ENCODE assay signal across 10 cellular contexts in the genomic region with DNA sequence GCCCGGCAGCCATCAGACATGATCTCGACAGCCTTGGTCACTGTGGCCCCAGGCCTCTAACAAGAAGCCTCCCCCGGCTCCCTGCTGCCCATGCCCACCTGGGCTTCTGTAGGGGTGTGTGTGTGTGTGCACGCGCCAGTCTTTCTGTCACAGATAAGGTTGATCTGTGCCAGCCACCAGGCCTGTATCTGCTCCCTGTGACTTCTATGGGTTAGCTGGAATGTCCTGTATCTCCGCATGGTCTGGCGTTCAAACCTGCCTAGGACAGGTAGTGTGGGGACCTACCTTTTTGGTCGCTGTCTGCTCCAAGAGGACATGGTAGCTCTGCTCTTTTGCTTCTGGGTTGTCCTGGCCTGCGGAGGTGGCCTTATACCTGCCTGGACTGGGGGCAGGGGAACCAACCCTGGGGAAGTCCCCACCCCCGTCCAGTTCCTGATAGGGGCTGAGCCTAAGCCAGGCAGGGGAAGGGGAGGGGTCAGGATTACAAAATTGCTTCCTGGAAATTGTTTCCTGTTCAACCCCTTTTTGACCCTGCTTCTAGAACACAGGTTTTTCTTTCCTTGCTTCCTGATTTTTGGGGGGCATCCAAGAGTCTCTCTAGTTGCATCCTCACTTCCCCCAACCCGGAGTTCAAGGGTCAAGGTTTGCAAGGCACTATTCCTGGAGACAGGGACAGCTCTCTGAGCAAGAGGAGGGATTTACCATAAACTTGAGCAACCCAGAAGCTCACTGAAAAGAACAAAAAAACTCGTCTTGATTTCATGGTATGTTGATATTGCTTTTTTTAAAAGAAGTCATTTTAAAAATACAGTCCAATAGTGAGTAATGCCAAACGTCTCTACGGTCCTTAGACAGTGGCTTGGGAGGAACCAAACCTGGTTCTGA. TPM values are rescaled to one million over a fixed set of nuclear protein-coding genes. Genes with fewer than 3 reads are reported as not detected.
A peak's percentile ranks its signal among the peaks of the same experiment; 100 is the strongest.
DNase-seq lines count a peak whose midpoint lies in the region; ATAC-seq and TF ChIP-seq lines count a peak whose summit lies in the region.
"Had no signal": no experiment of that assay in that cellular context is flagged by ENCODE, and none has a peak within 500 bp of the region (broad histone marks: within the 10 kb centered on the region; RNA-seq: fewer than 3 reads in every experiment).

A gene with protein sequence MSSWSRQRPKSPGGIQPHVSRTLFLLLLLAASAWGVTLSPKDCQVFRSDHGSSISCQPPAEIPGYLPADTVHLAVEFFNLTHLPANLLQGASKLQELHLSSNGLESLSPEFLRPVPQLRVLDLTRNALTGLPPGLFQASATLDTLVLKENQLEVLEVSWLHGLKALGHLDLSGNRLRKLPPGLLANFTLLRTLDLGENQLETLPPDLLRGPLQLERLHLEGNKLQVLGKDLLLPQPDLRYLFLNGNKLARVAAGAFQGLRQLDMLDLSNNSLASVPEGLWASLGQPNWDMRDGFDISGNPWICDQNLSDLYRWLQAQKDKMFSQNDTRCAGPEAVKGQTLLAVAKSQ (minus strand): TSS at position 340 of the 885 bp plus-strand sequence. CDS start 23 bp downstream, at position 317.

- H3K27ac ChIP-seq in PC-9: peak within 1 kb of the TSS; percentile 55

- intact Hi-C loops in PC-9 (cut with micrococcal nuclease; ENCODE audit: unreplicated experiment) (no loop called here), left cardiac atrium (cut with DNase I) (no loop called here)

- H3K9me3 ChIP-seq in PC-9 (ENCODE audit: insufficient read depth, low read depth): no peaks in the 10 kb centered on the region
- H3K9me3 ChIP-seq: HAP-1 had no signal

- ATAC-seq in activated CD4-positive, CD25-positive, alpha-beta regulatory T cell treated with anti-CD3 and anti-CD28 coated beads, Interleukin-2, amount 50 U/mL, for 24 hours: peak; percentile 45 to 56
- ATAC-seq in left cardiac atrium (peak in 1 of 2 donors; percentile 52), HG03521 (IDR thresholded peaks at IDR 0.05; ENCODE audit: unreplicated experiment) (no peak), GM18498 (IDR thresholded peaks at IDR 0.05; ENCODE audit: unreplicated experiment) (no peak)
- no peak for ATAC-seq in stimulated activated naive CD8-positive, alpha-beta T cell treated with anti-CD3 and anti-CD28 coated beads, Interleukin-15, Interleukin-2, amounts not matched to agents 100 U/mL and 50 U/mL, for 24 hours

- H3K4me3 ChIP-seq in PC-9: peak within 1 kb of the TSS; percentile 57
- H3K4me3 ChIP-seq: HAP-1, tibial nerve had no signal

- DNase-seq in activated CD4-positive, CD25-positive, alpha-beta regulatory T cell (lab: John Stamatoyannopoulos, UW): no peak
- DNase-seq in PC-9: peak; percentile 70 to 83
- peak; percentile 35 for DNase-seq in left cardiac atrium
- peak; percentile 24 for DNase-seq in stimulated activated naive CD8-positive, alpha-beta T cell treated with anti-CD3 and anti-CD28 coated beads, Interleukin-15, Interleukin-2, amounts not matched to agents 100 U/mL and 50 U/mL, for 24 hours
- no peak for DNase-seq in NCI-H2227 treated with DMSO at 0.1 percent for 48 hours (lab: John Stamatoyannopoulos, UW)

- peak within 1 kb of the TSS; percentile 78 for H3K4me2 ChIP-seq in PC-9

- H3K36me3 ChIP-seq in PC-9 (ENCODE audit: low read depth): no peaks in the 10 kb centered on the region
- H3K36me3 ChIP-seq: HAP-1, tibial nerve had no signal

- POLR2A ChIA-PET in PC-9 (lab: Charles Lee; ENCODE audit: unreplicated experiment): interaction anchor here (0.7 kb wide), 1 partner anchor 57 kb away, joined by 5 read pairs; no protein-coding TSS in a partner anchor

- H2AFZ ChIP-seq in PC-9: peak within 1 kb of the TSS; percentile 69

- no peaks in the 10 kb centered on the region for H3K9me2 ChIP-seq in PC-9 (ENCODE audit: insufficient read depth)

- CTCF ChIA-PET in PC-9 (lab: Charles Lee): interaction anchor here (0.6 to 0.7 kb wide), 2 partner anchors 12 to 265 kb away, joined by 3 to 4 read pairs; no protein-coding TSS in a partner anchor

- no peak for TF ChIP-seq CTCF in PC-9 (conservative IDR thresholded peaks at IDR 0.05)

- H4K20me1 ChIP-seq in PC-9 (ENCODE audit: insufficient read depth): no peaks in the 10 kb centered on the region

- BruUV-seq in PC-9 (replicated peaks; lab: Mats Ljungman, UMichigan): TSS peak; percentile 85

- H3F3A ChIP-seq in PC-9 (ENCODE audit: insufficient read depth, low read depth): peaks cover 8% of the 10 kb centered on the region; the same call in 1 of the 2 replicates

- no peaks in the 10 kb centered on the region for H3K79me2 ChIP-seq in PC-9 (ENCODE audit: low read depth)

- H3K4me1 ChIP-seq in PC-9 (replicated peaks; ENCODE audit: insufficient read depth): peaks cover 16% of the 10 kb centered on the region

- no peaks in the 10 kb centered on the region for H3K27me3 ChIP-seq in PC-9 (ENCODE audit: insufficient read depth, low read depth)

RNA-seq across cellular contexts. Expression of the gene that starts here (rescaled TPM):
- total RNA-seq in PC-9 (2021) (22.0 and 25.6 TPM in 2 replicates), left cardiac atrium (1 to 10 TPM in 1 of 2 donors, under 1 TPM in 1; 0.88 to 1.1 TPM)

Comparison
In these comparisons a context has a peak if more than half of its experiments do, and no peak if none do; other contexts are left out.
1. RNA of the gene that starts here (total RNA-seq): 22.0 to 25.6 TPM in PC-9; 0.88 to 1.1 TPM in left cardiac atrium; every median in the first group is over 10 times any median in the second.
2. ATAC-seq: peak in activated CD4-positive, CD25-positive, alpha-beta regulatory T cell treated with anti-CD3 and anti-CD28 coated beads, Interleukin-2, amount 50 U/mL, for 24 hours (2 of 2); none in stimulated activated naive CD8-positive, alpha-beta T cell treated with anti-CD3 and anti-CD28 coated beads, Interleukin-15, Interleukin-2, amounts not matched to agents 100 U/mL and 50 U/mL, for 24 hours (single experiment), HG03521 (single experiment) and GM18498 (single experiment).
3. DNase-seq: peak in PC-9 (2 of 2), left cardiac atrium (single experiment) and stimulated activated naive CD8-positive, alpha-beta T cell treated with anti-CD3 and anti-CD28 coated beads, Interleukin-15, Interleukin-2, amounts not matched to agents 100 U/mL and 50 U/mL, for 24 hours (single experiment); none in activated CD4-positive, CD25-positive, alpha-beta regulatory T cell (0 of 4) and NCI-H2227 treated with DMSO at 0.1 percent for 48 hours (single experiment).